ENCODE assay signal across 22 cellular contexts in genomic region chr2:240259924-240260529, GRCh38.
DNase-seq lines count a peak whose midpoint lies in the region; ATAC-seq and TF ChIP-seq lines count a peak whose summit lies in the region.
"Had no signal": no experiment of that assay in that cellular context is flagged by ENCODE, and none has a peak within 500 bp of the region (broad histone marks: within the 10 kb centered on the region; RNA-seq: fewer than 3 reads in every experiment).

No MANE protein-coding gene starts in this region.

- peak overlapping the region; percentile 73 for H3K18ac ChIP-seq in neuronal stem cell (ENCODE audit: low read length)

- TF ChIP-seq POLR2A in body of pancreas (IDR thresholded peaks at IDR 0.05): no peak
- no peak for TF ChIP-seq POLR2A in thyroid gland (IDR thresholded peaks at IDR 0.05)

- H3K36me3 ChIP-seq in body of pancreas (replicated peaks in 1 of 2; ENCODE audit: insufficient read depth in 1 of 2, low read depth in 2 of 2) (no peaks in the 10 kb centered on the region), right atrium auricular region (no peaks in the 10 kb centered on the region), neuronal stem cell (replicated peaks in 1 of 2; ENCODE audit: control insufficient read depth in 2 of 2, insufficient read depth in 2 of 2, low read length in 2 of 2) (no peaks in the 10 kb centered on the region), thyroid gland (no peaks in the 10 kb centered on the region)
- H3K36me3 ChIP-seq: brain microvascular endothelial cell, neutrophil had no signal

- peak overlapping the region; percentile 58 for H3K14ac ChIP-seq in neuronal stem cell (ENCODE audit: low read length)

- 63 to 100% methylated on average over 2 to 7 of the region's 7 CpGs for WGBS in body of pancreas, 2 donors
- WGBS in neuronal stem cell (ENCODE audit: extremely low coverage in 2 of 2, insufficient read length in 2 of 2, insufficient replicate concordance in 1 of 2), 2 donors: no CpG with 5 or more reads among the region's 7 CpGs
- WGBS in thyroid gland, 2 donors: 68 to 100% methylated on average over 1 to 6 of the region's 7 CpGs

- H3K4me3 ChIP-seq in body of pancreas: no peak overlapping the region
- no peak overlapping the region for H3K4me3 ChIP-seq in right atrium auricular region
- H3K4me3 ChIP-seq in neuronal stem cell (ENCODE audit: low read length in 2 of 2): no peak overlapping the region
- no peak overlapping the region for H3K4me3 ChIP-seq in thyroid gland (replicated peaks in 1 of 3)
- H3K4me3 ChIP-seq: skin epidermis had no signal

- H2AK5ac ChIP-seq in neuronal stem cell (ENCODE audit: low read depth, low read length): peak overlapping the region; percentile 57

- ATAC-seq in body of pancreas: peak; percentile 1
- ATAC-seq in GM21423 (IDR thresholded peaks at IDR 0.05; ENCODE audit: unreplicated experiment): no peak
- ATAC-seq: Panc1; stimulated activated naive CD8-positive, alpha-beta T cell treated with anti-CD3 and anti-CD28 coated beads, Interleukin-15, amount 100 ng/mL, for 72 hours had no signal

- no peak overlapping the region for H2BK5ac ChIP-seq in neuronal stem cell (ENCODE audit: low read length)

- H3K4ac ChIP-seq in neuronal stem cell (ENCODE audit: low read length): no peak overlapping the region

- peaks cover 36% of the 10 kb centered on the region for H3K4me1 ChIP-seq in body of pancreas
- peaks cover 0 to 30% of the 10 kb centered on the region in 2 donors for H3K4me1 ChIP-seq in right atrium auricular region
- peaks cover 3 to 14% of the 10 kb centered on the region in 2 donors for H3K4me1 ChIP-seq in neuronal stem cell (ENCODE audit: control insufficient read depth in 2 of 2, insufficient read depth in 1 of 2, low read depth in 1 of 2, low read length in 2 of 2)
- peaks cover 7 to 26% of the 10 kb centered on the region in 2 donors for H3K4me1 ChIP-seq in thyroid gland

- H3K9ac ChIP-seq in neuronal stem cell (ENCODE audit: low read depth, low read length, poor library complexity): no peak overlapping the region

- H3K9me3 ChIP-seq in body of pancreas: peaks cover 0 to 13% (median 0%) of the 10 kb centered on the region in 3 donors
- peaks cover 4 to 13% of the 10 kb centered on the region in 2 donors for H3K9me3 ChIP-seq in right atrium auricular region
- H3K9me3 ChIP-seq in neuronal stem cell (replicated peaks in 1 of 2; ENCODE audit: control insufficient read depth in 2 of 2, insufficient read depth in 1 of 2, low read depth in 1 of 2, low read length in 2 of 2): peaks cover 9 to 11% of the 10 kb centered on the region in 2 donors
- no peaks in the 10 kb centered on the region for H3K9me3 ChIP-seq in thyroid gland
- H3K9me3 ChIP-seq: neutrophil had no signal

- intact Hi-C loops in body of pancreas (cut with DNase I): no loop called here
- intact Hi-C loops in thyroid gland (cut with DNase I): no loop called here

- H3K27ac ChIP-seq in body of pancreas: peak overlapping the region; percentile 57 to 85 (median 84)
- peak overlapping the region; percentile 85 to 97 for H3K27ac ChIP-seq in right atrium auricular region
- H3K27ac ChIP-seq in neuronal stem cell (replicated peaks; ENCODE audit: low read length): no peak overlapping the region
- peak overlapping the region; percentile 12 for H3K27ac ChIP-seq in temporal lobe (ENCODE audit: low read depth, low read length)
- peak overlapping the region in 1 of 3 donors; percentile 49 for H3K27ac ChIP-seq in thyroid gland
- H3K27ac ChIP-seq: brain microvascular endothelial cell, HL-60, neutrophil, VCaP had no signal

- H2BK15ac ChIP-seq in neuronal stem cell (ENCODE audit: low read length): no peak overlapping the region

- H2BK12ac ChIP-seq in neuronal stem cell (ENCODE audit: low read length): no peak overlapping the region

- no peak overlapping the region for H4K8ac ChIP-seq in neuronal stem cell (ENCODE audit: low read depth, low read length)

- peak overlapping the region; percentile 14 for H3K23ac ChIP-seq in neuronal stem cell (ENCODE audit: low read depth, low read length, poor library complexity)

- no peak overlapping the region for H2BK120ac ChIP-seq in neuronal stem cell (ENCODE audit: low read depth, low read length)

- no peak overlapping the region for H3K4me2 ChIP-seq in neuronal stem cell (ENCODE audit: insufficient read depth, low read length, poor library complexity, severe bottlenecking)

- H2AFZ ChIP-seq in neuronal stem cell (ENCODE audit: low read length): no peak overlapping the region

- TF ChIP-seq CTCF in body of pancreas (IDR thresholded peaks at IDR 0.05) (no peak), right atrium auricular region (IDR thresholded peaks at IDR 0.05) (no peak), thyroid gland (IDR thresholded peaks at IDR 0.05) (no peak)

- H4K91ac ChIP-seq in neuronal stem cell (ENCODE audit: low read depth, low read length, poor library complexity): peak overlapping the region; percentile 46

- DNase-seq in body of pancreas (peak in 1 of 4 donors; percentile 20), right atrium auricular region (ENCODE audit: low spot score) (peak; percentile 58), neuronal stem cell (ENCODE audit: low spot score) (no peak), thyroid gland (no peak), GOT3 (lab: John Stamatoyannopoulos, UW) (no peak), COLO668 (lab: John Stamatoyannopoulos, UW; ENCODE audit: unreplicated experiment) (no peak)
- DNase-seq: activated CD4-positive, alpha-beta T cell treated with anti-CD3 and anti-CD28 coated beads, Interleukin-2, amount 50 U/mL, for 1 hour; brain microvascular endothelial cell; CD4-positive, alpha-beta T cell; DMS79; MM.1S; NCI-H82; stimulated activated CD4-positive, alpha-beta T cell treated with anti-CD3 and anti-CD28 coated beads, Interleukin-2, amount 100 ng/mL, for 48 hours; stimulated activated naive CD8-positive, alpha-beta T cell treated with anti-CD3 and anti-CD28 coated beads, Interleukin-15, amount 100 ng/mL, for 72 hours; T-helper 2 cell had no signal

- H3K27me3 ChIP-seq in body of pancreas (no peaks in the 10 kb centered on the region), right atrium auricular region (no peaks in the 10 kb centered on the region), neuronal stem cell (ENCODE audit: control insufficient read depth in 3 of 3, insufficient read depth in 3 of 3, low read depth in 1 of 3, low read length in 3 of 3) (no peaks in the 10 kb centered on the region), thyroid gland (no peaks in the 10 kb centered on the region)
- H3K27me3 ChIP-seq: brain microvascular endothelial cell, neutrophil had no signal

- H3K79me1 ChIP-seq in neuronal stem cell (ENCODE audit: low read depth, low read length): no peaks in the 10 kb centered on the region
